In genomic region chr1:36328713-36329112, GRCh38 we compare ENCODE assay signal across 15 cellular contexts. TPM values are rescaled to one million over a fixed set of nuclear protein-coding genes. Genes with fewer than 3 reads are reported as not detected.
A peak's percentile ranks its signal among the peaks of the same experiment; 100 is the strongest.
DNase-seq lines count a peak whose midpoint lies in the region; ATAC-seq, FAIRE-seq and TF ChIP-seq lines count a peak whose summit lies in the region.
"Had no signal": no experiment of that assay in that cellular context is flagged by ENCODE, and none has a peak within 500 bp of the region (broad histone marks: within the 10 kb centered on the region; RNA-seq: fewer than 3 reads in every experiment).

No MANE protein-coding gene starts in this region.

- H3K9me3 ChIP-seq in breast epithelium (no peaks in the 10 kb centered on the region), mammary epithelial cell (replicated peaks; ENCODE audit: insufficient read depth, low read length) (no peaks in the 10 kb centered on the region), K562 (replicated peaks; ENCODE audit: control insufficient read depth, insufficient read depth, low read depth, low read length) (no peaks in the 10 kb centered on the region), upper lobe of right lung (no peaks in the 10 kb centered on the region)
- H3K9me3 ChIP-seq: body of pancreas, SJCRH30 had no signal

- peak; percentile 73 for FAIRE-seq in K562 (lab: Jason Lieb, UNC)
- FAIRE-seq in H54 (lab: Jason Lieb, UNC) = no peak

- DNase-seq in breast epithelium (ENCODE audit: low spot score in 2 of 2) = no peak
- no peak for DNase-seq in mammary epithelial cell
- DNase-seq in K562 (ENCODE audit: extremely low read depth in 1 of 4, low spot score in 3 of 4) = peak in 2 of 4 experiments; percentile 44 to 64
- peak in 1 of 2 donors; percentile 37 for DNase-seq in left colon
- no peak for DNase-seq in upper lobe of right lung
- no peak for DNase-seq in middle frontal gyrus (ENCODE audit: extremely low spot score, low spot score)
- DNase-seq in H54 (ENCODE audit: insufficient read length, low spot score) = no peak
- no peak for DNase-seq in activated T-helper 2 cell treated with anti-CD3 and anti-CD28 coated beads, Interferon-gamma antibody, Interleukin-2, Interleukin-4, amounts not matched to agents 10 μg/mL and 5 μg/mL and 100 μg/mL, durations not matched to agents 14 hours and 24 hours and 36 hours (ENCODE audit: low spot score)
- DNase-seq: KBM-7; NCI-H524; stimulated activated CD4-positive, alpha-beta T cell treated with anti-CD3 and anti-CD28 coated beads, Interleukin-15, amount 100 ng/mL, for 24 hours; stimulated activated CD8-positive, alpha-beta memory T cell treated with anti-CD3 and anti-CD28 coated beads, Interleukin-4, amount 100 ng/mL, for 48 hours had no signal

- H3K36me3 ChIP-seq in breast epithelium (no peaks in the 10 kb centered on the region), mammary epithelial cell (ENCODE audit: insufficient read depth, low read length) (no peaks in the 10 kb centered on the region), K562 (ENCODE audit: control insufficient read depth, insufficient read depth, low read length) (no peaks in the 10 kb centered on the region), upper lobe of right lung (no peaks in the 10 kb centered on the region)
- H3K36me3 ChIP-seq: SJCRH30 had no signal

- H3K27ac ChIP-seq in breast epithelium = peak overlapping the region; percentile 52 to 81
- no peak overlapping the region for H3K27ac ChIP-seq in mammary epithelial cell (ENCODE audit: insufficient read depth, low read depth, low read length)
- H3K27ac ChIP-seq in K562 (ENCODE audit: extremely low read depth, low read depth, low read length) = no peak overlapping the region
- H3K27ac ChIP-seq in upper lobe of right lung = no peak overlapping the region
- H3K27ac ChIP-seq: body of pancreas, SJCRH30 had no signal

- no peaks in the 10 kb centered on the region for H3K36me3 Mint-ChIP-seq in activated T-helper 2 cell treated with anti-CD3 and anti-CD28 coated beads, Interferon-gamma antibody, Interleukin-2, Interleukin-4, amounts not matched to agents 10 μg/mL and 5 μg/mL and 100 μg/mL, durations not matched to agents 14 hours and 24 hours and 36 hours (ENCODE audit: low read depth)

- TF ChIP-seq RAD21 in K562 (CRISPR knock-in tag; conservative IDR thresholded peaks at IDR 0.05 in 1 of 2, IDR thresholded peaks at IDR 0.05 in 1 of 2) = peak in 1 of 2 experiments; percentile 32; a peak in 2 of 4 replicates

- POLR2A ChIA-PET in K562 (lab: Yijun Ruan, JAX) = interaction anchor here (1.1 kb wide), 1 partner anchor 23 kb away, joined by 3 read pairs; no protein-coding TSS in a partner anchor

- TF ChIP-seq CTCF in breast epithelium (IDR thresholded peaks at IDR 0.05) (no peak), mammary epithelial cell (conservative IDR thresholded peaks at IDR 0.05 in 1 of 2, IDR thresholded peaks at IDR 0.05 in 1 of 2; ENCODE audit: extremely low read depth in 1 of 2, insufficient read depth in 1 of 2, low read depth in 1 of 2, low read length in 2 of 2) (no peak), K562 (IDR thresholded peaks at IDR 0.05 in 2 of 3, conservative IDR thresholded peaks at IDR 0.05 in 1 of 3; ENCODE audit: insufficient read depth in 2 of 3, low read depth in 1 of 3, low read length in 3 of 3) (no peak), upper lobe of right lung (IDR thresholded peaks at IDR 0.05) (no peak)

- H3K27me3 ChIP-seq in breast epithelium = no peaks in the 10 kb centered on the region
- H3K27me3 ChIP-seq in mammary epithelial cell (ENCODE audit: insufficient read depth, low read length) = no peaks in the 10 kb centered on the region
- H3K27me3 ChIP-seq in K562 (ENCODE audit: control insufficient read depth in 2 of 2, insufficient read depth in 2 of 2, low read length in 2 of 2) = no peaks in the 10 kb centered on the region
- no peaks in the 10 kb centered on the region for H3K27me3 ChIP-seq in upper lobe of right lung
- H3K27me3 ChIP-seq: body of pancreas, SJCRH30 had no signal

- in situ Hi-C loops in mammary epithelial cell (cut with MboI; ENCODE audit: low sequenced_read_pairs in 2 of 2) = no loop called here
- in situ Hi-C loops in K562 (cut with MboI) = no loop called here

- no peak overlapping the region for H3K9ac ChIP-seq in mammary epithelial cell (ENCODE audit: insufficient read depth, low read length)
- peak overlapping the region in 1 of 2 experiments; percentile 59; a peak in 1 of 4 replicates for H3K9ac ChIP-seq in K562 (ENCODE audit: insufficient read depth in 1 of 2, low read depth in 2 of 2, low read length in 2 of 2)

- intact Hi-C loops in breast epithelium (cut with DNase I; ENCODE audit: low total_unique reads) = no loop called here
- intact Hi-C loops in mammary epithelial cell (cut with micrococcal nuclease) = no loop called here
- intact Hi-C loops in K562 (cut with micrococcal nuclease) = loop anchor here (10.0 kb wide), 1 partner anchor 444 kb away; the partner anchor contains the start of gene AGO1
- intact Hi-C loops in left colon (cut with DNase I, micrococcal nuclease) = no loop called here
- intact Hi-C loops in upper lobe of right lung (cut with DNase I) = no loop called here
- intact Hi-C loops in activated T-helper 2 cell treated with anti-CD3 and anti-CD28 coated beads, Interferon-gamma antibody, Interleukin-2, Interleukin-4, amounts not matched to agents 10 μg/mL and 5 μg/mL and 100 μg/mL, durations not matched to agents 14 hours and 24 hours and 36 hours (cut with micrococcal nuclease) = no loop called here

- TF ChIP-seq POLR2A in breast epithelium (IDR thresholded peaks at IDR 0.05) (no peak), K562 (conservative IDR thresholded peaks at IDR 0.05) (no peak), H54 (IDR thresholded peaks at IDR 0.05; ENCODE audit: low read depth, low read length) (no peak)

- peaks cover 0 to 10% of the 10 kb centered on the region in 2 donors for H3K4me1 ChIP-seq in breast epithelium
- peaks cover 14% of the 10 kb centered on the region for H3K4me1 ChIP-seq in mammary epithelial cell (ENCODE audit: insufficient read depth, low read length)
- H3K4me1 ChIP-seq in K562 (replicated peaks in 1 of 2; ENCODE audit: control insufficient read depth in 2 of 2, insufficient read depth in 2 of 2, low read length in 2 of 2) = peaks cover 21 to 31% of the 10 kb centered on the region in 2 experiments
- peaks cover 17% of the 10 kb centered on the region for H3K4me1 ChIP-seq in upper lobe of right lung

- H4K20me1 ChIP-seq in mammary epithelial cell (ENCODE audit: insufficient read depth, low read length) (no peaks in the 10 kb centered on the region), K562 (replicated peaks; ENCODE audit: control insufficient read depth, insufficient read depth, low read length) (no peaks in the 10 kb centered on the region)

- H2AFZ ChIP-seq in mammary epithelial cell (ENCODE audit: low read depth, low read length) (no peak overlapping the region), K562 (ENCODE audit: low read depth, low read length) (peak overlapping the region; percentile 20; the same call in 1 of the 2 replicates)

- no peaks in the 10 kb centered on the region for H3K9me3 Mint-ChIP-seq in activated T-helper 2 cell treated with anti-CD3 and anti-CD28 coated beads, Interferon-gamma antibody, Interleukin-2, Interleukin-4, amounts not matched to agents 10 μg/mL and 5 μg/mL and 100 μg/mL, durations not matched to agents 14 hours and 24 hours and 36 hours

- WGBS in mammary epithelial cell (ENCODE audit: low coverage, missing lambda C conversion rate) = 92% methylated on average over 6 of the region's 6 CpGs
- 62% methylated on average over 6 of the region's 6 CpGs for WGBS in K562 (ENCODE audit: insufficient coverage, low coverage, missing lambda C conversion rate)

- dilution Hi-C loops in mammary epithelial cell (cut with HindIII; ENCODE audit: low sequenced_read_pairs) = no loop called here

- no peak overlapping the region for H3K4me3 Mint-ChIP-seq in activated T-helper 2 cell treated with anti-CD3 and anti-CD28 coated beads, Interferon-gamma antibody, Interleukin-2, Interleukin-4, amounts not matched to agents 10 μg/mL and 5 μg/mL and 100 μg/mL, durations not matched to agents 14 hours and 24 hours and 36 hours (ENCODE audit: low read depth)

- peaks cover 14% of the 10 kb centered on the region for H3K4me1 Mint-ChIP-seq in activated T-helper 2 cell treated with anti-CD3 and anti-CD28 coated beads, Interferon-gamma antibody, Interleukin-2, Interleukin-4, amounts not matched to agents 10 μg/mL and 5 μg/mL and 100 μg/mL, durations not matched to agents 14 hours and 24 hours and 36 hours (ENCODE audit: low read depth)

- H3K27ac Mint-ChIP-seq in activated T-helper 2 cell treated with anti-CD3 and anti-CD28 coated beads, Interferon-gamma antibody, Interleukin-2, Interleukin-4, amounts not matched to agents 10 μg/mL and 5 μg/mL and 100 μg/mL, durations not matched to agents 14 hours and 24 hours and 36 hours = no peak overlapping the region

- CTCF ChIA-PET in mammary epithelial cell (lab: Charles Lee; ENCODE audit: low non-redundant PET) (no interaction called here), K562 (lab: Yijun Ruan, JAX; ENCODE audit: low intra/inter-chr PET ratio) (no interaction called here)

- H3K4me3 ChIP-seq in breast epithelium (no peak overlapping the region), mammary epithelial cell (replicated peaks in 1 of 3; ENCODE audit: insufficient read depth in 1 of 3, low read depth in 2 of 3, low read length in 3 of 3) (no peak overlapping the region), K562 (no peak overlapping the region), upper lobe of right lung (no peak overlapping the region)
- H3K4me3 ChIP-seq: body of pancreas, SJCRH30 had no signal

- H3K4me2 ChIP-seq in mammary epithelial cell (ENCODE audit: insufficient read depth, low read depth, low read length) = no peak overlapping the region
- H3K4me2 ChIP-seq in K562 (ENCODE audit: insufficient read depth, low read length) = no peak overlapping the region

- no peaks in the 10 kb centered on the region for H3K9me1 ChIP-seq in K562 (ENCODE audit: control insufficient read depth, insufficient read depth, low read length)

- no peak for TF ChIP-seq EP300 in K562 (IDR thresholded peaks at IDR 0.05; ENCODE audit: low read length)

- H3K27me3 Mint-ChIP-seq in activated T-helper 2 cell treated with anti-CD3 and anti-CD28 coated beads, Interferon-gamma antibody, Interleukin-2, Interleukin-4, amounts not matched to agents 10 μg/mL and 5 μg/mL and 100 μg/mL, durations not matched to agents 14 hours and 24 hours and 36 hours (ENCODE audit: low read depth) = peaks cover 20% of the 10 kb centered on the region

- H3K79me2 ChIP-seq in mammary epithelial cell (ENCODE audit: insufficient read depth, low read length) (no peaks in the 10 kb centered on the region), K562 (ENCODE audit: control insufficient read depth, insufficient read depth, low read length) (no peaks in the 10 kb centered on the region)

- BruUV-seq in mammary epithelial cell (replicated peaks; lab: Mats Ljungman, UMichigan) (no TSS peak), K562 (replicated peaks; lab: Mats Ljungman, UMichigan) (no TSS peak)

- ATAC-seq in K562 (peak; percentile 42), left colon (peak; percentile 64), upper lobe of right lung (peak; percentile 78)
- ATAC-seq: activated CD4-positive, CD25-positive, alpha-beta regulatory T cell treated with anti-CD3 and anti-CD28 coated beads, Interleukin-2, amount 50 U/mL, for 24 hours; body of pancreas had no signal

RNA-seq across cellular contexts. Expression of gene EVA1B, which starts 5.3 kb away (rescaled TPM):
- 100 to 1,000 TPM in 2 of 3 donors, 10 to 100 TPM in 1; 62.1 to 129 (median 118) TPM for total RNA-seq in breast epithelium
- 1 to 10 TPM; 9.2 to 10.0 TPM for total RNA-seq in mammary epithelial cell
- polyA plus RNA-seq in mammary epithelial cell = 1.9 TPM
- polyA minus RNA-seq in mammary epithelial cell = not detected
- total RNA-seq in K562 (2011; cell fraction: chromatin; rRNA removed; ENCODE audit: low replicate concordance) = 1.1 and 4.4 TPM in 2 replicates
- 19.2 and 19.5 TPM in 2 replicates for total RNA-seq in K562 (2011; cell fraction: nucleolus; rRNA removed)
- total RNA-seq in K562 (2011; cell fraction: nucleoplasm; rRNA removed) = 6.2 and 6.6 TPM in 2 replicates
- total RNA-seq in K562 (2014; rRNA removed) = 61.5 and 65.7 TPM in 2 replicates
- 0.29 and 0.44 TPM in 2 replicates for total RNA-seq in K562 (2014; rRNA removed; fragmentation: Illumina TruSeq; extraction: Trizol)
- 4.6 and 5.9 TPM in 2 replicates for total RNA-seq in K562 (2015; rRNA removed; fragmentation: Illumina TruSeq; extraction: Trizol)
- total RNA-seq in K562 (2021) = 27.2 and 27.8 TPM in 2 replicates
- 2.4 and 5.3 TPM in 2 replicates for polyA plus RNA-seq in K562 (2011; rRNA removed)
- 12.0 and 70.7 TPM in 2 replicates for polyA plus RNA-seq in K562 (2011; cell fraction: cytosol; rRNA removed)
- polyA plus RNA-seq in K562 (2011; cell fraction: nucleus; rRNA removed) = 4.3 and 9.6 TPM in 2 replicates
- polyA plus RNA-seq in K562 (2012) = 22.6 and 37.3 TPM in 2 replicates
- polyA plus RNA-seq in K562 (2014; fragmentation: Illumina TruSeq; extraction: Trizol) = 0.68 and 2.1 TPM in 2 replicates
- under 1 TPM; 0.08 to 0.13 TPM for polyA plus RNA-seq in K562 (2014; fragmentation: Nextera tagmentation; extraction: Ambion mirVana)
- polyA plus RNA-seq in K562 (2014; rRNA removed) = 39.1 and 41.3 TPM in 2 replicates
- 0.36 TPM in 1 of 2 replicates, not detected in the other for polyA minus RNA-seq in K562 (2011; rRNA and poly(A)+ RNA removed)
- 6.1 and 7.3 TPM in 2 replicates for polyA minus RNA-seq in K562 (2011; cell fraction: cytosol; rRNA and poly(A)+ RNA removed)
- polyA minus RNA-seq in K562 (2011; cell fraction: nucleus; rRNA and poly(A)+ RNA removed) = 2.0 and 2.2 TPM in 2 replicates
- total RNA-seq in left colon = 1 to 10 TPM; 2.9 to 8.9 TPM
- 27.2 TPM for total RNA-seq in upper lobe of right lung
- total RNA-seq in activated T-helper 2 cell treated with anti-CD3 and anti-CD28 coated beads, Interferon-gamma antibody, Interleukin-2, Interleukin-4, amounts not matched to agents 10 μg/mL and 5 μg/mL and 100 μg/mL, durations not matched to agents 14 hours and 24 hours and 36 hours = 10.7 and 11.0 TPM in 2 replicates

RNA-seq across cellular contexts. Expression of gene SH3D21, which starts 22.5 kb away (rescaled TPM):
- total RNA-seq in breast epithelium (10 to 100 TPM in 2 of 3 donors, under 1 TPM in 1; 0.80 to 18.7 (median 18.0) TPM), mammary epithelial cell (10 to 100 TPM in 1 of 2 donors, 1 to 10 TPM in 1; 7.8 to 26.0 TPM), K562 (2014; rRNA removed) (1.4 and 3.0 TPM in 2 replicates), K562 (2014; rRNA removed; fragmentation: Illumina TruSeq; extraction: Trizol) (0.89 and 1.1 TPM in 2 replicates), K562 (2015; rRNA removed; fragmentation: Illumina TruSeq; extraction: Trizol) (1.7 and 1.8 TPM in 2 replicates), K562 (2021) (3.0 and 4.3 TPM in 2 replicates), left colon (10 to 100 TPM; 14.6 to 30.6 TPM), upper lobe of right lung (10.2 TPM)
- polyA plus RNA-seq in mammary epithelial cell (6.3 TPM), K562 (2011; rRNA removed) (2.7 and 5.6 TPM in 2 replicates), K562 (2014; fragmentation: Illumina TruSeq; extraction: Trizol) (3.0 and 4.5 TPM in 2 replicates), K562 (2014; fragmentation: Nextera tagmentation; extraction: Ambion mirVana) (under 1 TPM; 0.01 to 0.07 TPM), K562 (2014; rRNA removed) (3.3 and 4.7 TPM in 2 replicates)
- polyA minus RNA-seq in mammary epithelial cell = 6.4 TPM
- total RNA-seq in K562 (2011; cell fraction: chromatin; rRNA removed; ENCODE audit: low replicate concordance) = 21.5 and 49.5 TPM in 2 replicates
- total RNA-seq in K562 (2011; cell fraction: nucleolus; rRNA removed) = 24.7 and 26.5 TPM in 2 replicates
- 18.4 and 19.1 TPM in 2 replicates for total RNA-seq in K562 (2011; cell fraction: nucleoplasm; rRNA removed)
- 2.1 and 2.6 TPM in 2 replicates for polyA plus RNA-seq in K562 (2011; cell fraction: cytosol; rRNA removed)
- 26.0 and 26.6 TPM in 2 replicates for polyA plus RNA-seq in K562 (2011; cell fraction: nucleus; rRNA removed)
- 4.1 and 6.9 TPM in 2 replicates for polyA plus RNA-seq in K562 (2012)
- 1.6 and 2.3 TPM in 2 replicates for polyA minus RNA-seq in K562 (2011; rRNA and poly(A)+ RNA removed)
- polyA minus RNA-seq in K562 (2011; cell fraction: cytosol; rRNA and poly(A)+ RNA removed) = 1.9 and 2.2 TPM in 2 replicates
- 8.5 and 15.1 TPM in 2 replicates for polyA minus RNA-seq in K562 (2011; cell fraction: nucleus; rRNA and poly(A)+ RNA removed)
- 19.0 and 20.4 TPM in 2 replicates for total RNA-seq in activated T-helper 2 cell treated with anti-CD3 and anti-CD28 coated beads, Interferon-gamma antibody, Interleukin-2, Interleukin-4, amounts not matched to agents 10 μg/mL and 5 μg/mL and 100 μg/mL, durations not matched to agents 14 hours and 24 hours and 36 hours

RNA-seq across cellular contexts. Expression of gene STK40, which starts 57.0 kb away (rescaled TPM):
- total RNA-seq in breast epithelium = 10 to 100 TPM; 22.5 to 36.0 (median 26.2) TPM
- total RNA-seq in mammary epithelial cell = 10 to 100 TPM; 13.2 to 21.3 TPM
- 10.5 TPM for polyA plus RNA-seq in mammary epithelial cell
- 50.5 TPM for polyA minus RNA-seq in mammary epithelial cell
- total RNA-seq in K562 (2011; cell fraction: chromatin; rRNA removed; ENCODE audit: low replicate concordance) = 24.8 and 55.6 TPM in 2 replicates
- total RNA-seq in K562 (2011; cell fraction: nucleolus; rRNA removed) = 29.2 and 31.0 TPM in 2 replicates
- 30.9 and 40.1 TPM in 2 replicates for total RNA-seq in K562 (2011; cell fraction: nucleoplasm; rRNA removed)
- total RNA-seq in K562 (2014; rRNA removed) = 39.1 and 55.1 TPM in 2 replicates
- total RNA-seq in K562 (2014; rRNA removed; fragmentation: Illumina TruSeq; extraction: Trizol) = 18.5 and 22.8 TPM in 2 replicates
- total RNA-seq in K562 (2015; rRNA removed; fragmentation: Illumina TruSeq; extraction: Trizol) = 27.1 and 27.6 TPM in 2 replicates
- 90.1 and 94.3 TPM in 2 replicates for total RNA-seq in K562 (2021)
- 57.8 and 73.8 TPM in 2 replicates for polyA plus RNA-seq in K562 (2011; rRNA removed)
- 46.1 and 62.2 TPM in 2 replicates for polyA plus RNA-seq in K562 (2011; cell fraction: cytosol; rRNA removed)
- 37.6 and 46.3 TPM in 2 replicates for polyA plus RNA-seq in K562 (2011; cell fraction: nucleus; rRNA removed)
- 62.9 and 132 TPM in 2 replicates for polyA plus RNA-seq in K562 (2012)
- polyA plus RNA-seq in K562 (2014; fragmentation: Illumina TruSeq; extraction: Trizol) = 62.9 and 78.0 TPM in 2 replicates
- polyA plus RNA-seq in K562 (2014; fragmentation: Nextera tagmentation; extraction: Ambion mirVana) = 1 to 10 TPM in 1 of 2 experiments, under 1 TPM in 1; 0.69 to 1.7 TPM
- polyA plus RNA-seq in K562 (2014; rRNA removed) = 59.0 and 63.1 TPM in 2 replicates
- polyA minus RNA-seq in K562 (2011; rRNA and poly(A)+ RNA removed) = 49.4 and 58.5 TPM in 2 replicates
- 25.9 and 28.4 TPM in 2 replicates for polyA minus RNA-seq in K562 (2011; cell fraction: cytosol; rRNA and poly(A)+ RNA removed)
- 9.8 and 13.2 TPM in 2 replicates for polyA minus RNA-seq in K562 (2011; cell fraction: nucleus; rRNA and poly(A)+ RNA removed)
- total RNA-seq in left colon = 10 to 100 TPM; 55.6 to 67.0 TPM
- 78.9 TPM for total RNA-seq in upper lobe of right lung
- total RNA-seq in activated T-helper 2 cell treated with anti-CD3 and anti-CD28 coated beads, Interferon-gamma antibody, Interleukin-2, Interleukin-4, amounts not matched to agents 10 μg/mL and 5 μg/mL and 100 μg/mL, durations not matched to agents 14 hours and 24 hours and 36 hours = 41.3 and 42.4 TPM in 2 replicates

Comparison
In these comparisons a context has a peak if more than half of its experiments do, and no peak if none do; other contexts are left out.
1. H3K27ac ChIP-seq: peak in breast epithelium (2 of 2); none in mammary epithelial cell (single experiment), K562 (single experiment) and upper lobe of right lung (single experiment).
2. Peak in every context shown above with its lines, with median percentiles within 50 percentile points of each other: ATAC-seq.